Comparison of ENCODE assay signal across 8 cellular contexts in genomic region chr13:30865131-30866009, GRCh38. TPM values are rescaled to one million over a fixed set of nuclear protein-coding genes. Genes with fewer than 3 reads are reported as not detected.
DNase-seq lines count a peak whose midpoint lies in the region; ATAC-seq and TF ChIP-seq lines count a peak whose summit lies in the region.

No MANE protein-coding gene starts in this region.

- H2AK5ac ChIP-seq in mesendoderm (ENCODE audit: low read length) = no peak overlapping the region

- H2BK120ac ChIP-seq in mesendoderm (ENCODE audit: low read depth, low read length) = no peak overlapping the region

- no peak overlapping the region for H4K8ac ChIP-seq in mesendoderm (ENCODE audit: low read depth, low read length)

- no peak overlapping the region for H3K9ac ChIP-seq in endodermal cell (ENCODE audit: extremely low read depth, low read length, poor library complexity, severe bottlenecking)
- H3K9ac ChIP-seq in mesendoderm (ENCODE audit: low read length) = peak overlapping the region; percentile 34

- no peak overlapping the region for H3K23ac ChIP-seq in mesendoderm (ENCODE audit: low read length)

- TF ChIP-seq CTCF in AG04449 (IDR thresholded peaks at IDR 0.05; ENCODE audit: insufficient read depth, low read length, missing control alignments) (peak; percentile 91), endodermal cell (conservative IDR thresholded peaks at IDR 0.05) (peak; percentile 96)

- no peak overlapping the region for H2BK5ac ChIP-seq in mesendoderm (ENCODE audit: low read length)

- DNase-seq in AG04449 (ENCODE audit: low read depth, low spot score) (peak; percentile 86), NCI-H774 (lab: John Stamatoyannopoulos, UW) (peak; percentile 56), endodermal cell (peak; percentile 89), mesendoderm (peak; percentile 94)
- peak; percentile 71 for DNase-seq in activated CD4-positive, alpha-beta memory T cell treated with anti-CD3 and anti-CD28 coated beads, Interleukin-2, amount 10 ng/mL, durations not matched to agents 7 days and 5 days
- peak; percentile 20 for DNase-seq in stimulated activated CD8-positive, alpha-beta memory T cell treated with anti-CD3 and anti-CD28 coated beads, Interleukin-12 subunit alpha, Interleukin-12 subunit beta, amount 100 ng/mL, for 1 hour (ENCODE audit: low read depth)

- no peak overlapping the region for H3K27ac Mint-ChIP-seq in activated CD4-positive, alpha-beta memory T cell treated with anti-CD3 and anti-CD28 coated beads, Interleukin-2, amount 10 ng/mL, durations not matched to agents 7 days and 5 days
- peak overlapping the region; percentile 61 for H3K27ac Mint-ChIP-seq in endodermal cell

- H3K4me1 ChIP-seq in endodermal cell (ENCODE audit: control insufficient read depth, insufficient read depth, low read length) (peaks cover 17% of the 10 kb centered on the region), mesendoderm (ENCODE audit: control insufficient read depth, low read depth, low read length) (peaks cover 7% of the 10 kb centered on the region)

- no peaks in the 10 kb centered on the region for H3K36me3 ChIP-seq in endodermal cell (ENCODE audit: control insufficient read depth, insufficient read depth, low read length)
- no peaks in the 10 kb centered on the region for H3K36me3 ChIP-seq in mesendoderm (ENCODE audit: control insufficient read depth, insufficient read depth, low read length)

- H3K4me3 Mint-ChIP-seq in activated CD4-positive, alpha-beta memory T cell treated with anti-CD3 and anti-CD28 coated beads, Interleukin-2, amount 10 ng/mL, durations not matched to agents 7 days and 5 days = no peak overlapping the region
- peak overlapping the region; percentile 30 for H3K4me3 Mint-ChIP-seq in endodermal cell

- H3K4me2 ChIP-seq in mesendoderm (ENCODE audit: low read length) = no peak overlapping the region

- no peaks in the 10 kb centered on the region for H3K79me1 ChIP-seq in mesendoderm (ENCODE audit: low read length)

- H3K4ac ChIP-seq in mesendoderm (ENCODE audit: low read depth, low read length) = no peak overlapping the region

- H3K4me3 ChIP-seq in AG04449 (ENCODE audit: low read depth, low read length) (peak overlapping the region; percentile 21), endodermal cell (ENCODE audit: low read length) (no peak overlapping the region), mesendoderm (ENCODE audit: low read length) (no peak overlapping the region)

- peaks cover 5% of the 10 kb centered on the region for H3K4me1 Mint-ChIP-seq in activated CD4-positive, alpha-beta memory T cell treated with anti-CD3 and anti-CD28 coated beads, Interleukin-2, amount 10 ng/mL, durations not matched to agents 7 days and 5 days
- H3K4me1 Mint-ChIP-seq in endodermal cell = peaks cover 46% of the 10 kb centered on the region

- H3K9me3 Mint-ChIP-seq in activated CD4-positive, alpha-beta memory T cell treated with anti-CD3 and anti-CD28 coated beads, Interleukin-2, amount 10 ng/mL, durations not matched to agents 7 days and 5 days = no peaks in the 10 kb centered on the region
- no peaks in the 10 kb centered on the region for H3K9me3 Mint-ChIP-seq in endodermal cell

- 38 to 39% methylated on average over 17 of the region's 17 CpGs for WGBS in endodermal cell (ENCODE audit: insufficient coverage in 1 of 2, insufficient read length in 1 of 2), 2 experiments
- WGBS in mesendoderm (ENCODE audit: extremely low coverage, insufficient coverage, low lambda C conversion rate) = no CpG with 5 or more reads among the region's 17 CpGs

- peak overlapping the region; percentile 61 for H3K56ac ChIP-seq in mesendoderm (ENCODE audit: low read length)

- H3K79me2 ChIP-seq in mesendoderm (ENCODE audit: control insufficient read depth, insufficient read depth, low read length) = no peaks in the 10 kb centered on the region

- H2BK15ac ChIP-seq in mesendoderm (replicated peaks; ENCODE audit: low read depth) = no peak overlapping the region

- H4K5ac ChIP-seq in mesendoderm (ENCODE audit: low read length) = no peak overlapping the region

- H3K9me3 ChIP-seq in endodermal cell (ENCODE audit: control insufficient read depth, low read length) = no peaks in the 10 kb centered on the region

- H3K27me3 ChIP-seq in endodermal cell (ENCODE audit: control insufficient read depth, insufficient read depth, low read length, poor library complexity, severe bottlenecking) = peaks cover 16% of the 10 kb centered on the region
- no peaks in the 10 kb centered on the region for H3K27me3 ChIP-seq in mesendoderm (ENCODE audit: insufficient read depth, low read length, poor library complexity)

- no peaks in the 10 kb centered on the region for H3K36me3 Mint-ChIP-seq in activated CD4-positive, alpha-beta memory T cell treated with anti-CD3 and anti-CD28 coated beads, Interleukin-2, amount 10 ng/mL, durations not matched to agents 7 days and 5 days (ENCODE audit: low read depth)
- peaks cover 2% of the 10 kb centered on the region for H3K36me3 Mint-ChIP-seq in endodermal cell (ENCODE audit: low read depth)

- peak; percentile 89 for ATAC-seq in GM18867 (IDR thresholded peaks at IDR 0.05; ENCODE audit: unreplicated experiment)
- peak; percentile 80 for ATAC-seq in HG03460 (IDR thresholded peaks at IDR 0.05; ENCODE audit: unreplicated experiment)

- POLR2A ChIA-PET in AG04449 (lab: Yijun Ruan, JAX) = interaction anchor here (0.6 to 1.6 kb wide), 4 partner anchors 17 to 314 kb away, joined by 3 to 6 read pairs (median 4); no protein-coding TSS in a partner anchor
- POLR2A ChIA-PET in activated CD4-positive, alpha-beta memory T cell treated with anti-CD3 and anti-CD28 coated beads, Interleukin-2, amount 10 ng/mL, durations not matched to agents 7 days and 5 days (lab: Charles Lee) = no interaction called here

- CTCF ChIA-PET in AG04449 (lab: Yijun Ruan, JAX) = interaction anchor here (0.6 to 5.1 kb wide), 50 partner anchors 9 to 750 kb away, joined by 3 to 49 read pairs (median 4); partner anchors contain the start of gene USPL1
- CTCF ChIA-PET in activated CD4-positive, alpha-beta memory T cell treated with anti-CD3 and anti-CD28 coated beads, Interleukin-2, amount 10 ng/mL, durations not matched to agents 7 days and 5 days (lab: Charles Lee) = interaction anchor here (0.6 to 4.2 kb wide), 18 partner anchors 9 to 733 kb away, joined by 3 to 20 read pairs (median 4); no protein-coding TSS in a partner anchor

- H3K18ac ChIP-seq in mesendoderm (ENCODE audit: low read length) = no peak overlapping the region

- peaks cover 20% of the 10 kb centered on the region for H3K27me3 Mint-ChIP-seq in activated CD4-positive, alpha-beta memory T cell treated with anti-CD3 and anti-CD28 coated beads, Interleukin-2, amount 10 ng/mL, durations not matched to agents 7 days and 5 days
- peaks cover 27% of the 10 kb centered on the region for H3K27me3 Mint-ChIP-seq in endodermal cell (ENCODE audit: insufficient read depth)

- H3K27ac ChIP-seq in endodermal cell (ENCODE audit: low read depth, low read length) (peak overlapping the region; percentile 86), mesendoderm (ENCODE audit: low read depth, low read length) (peak overlapping the region; percentile 68)

RNA-seq across cellular contexts. Expression of gene MEDAG, which starts 40.7 kb away (rescaled TPM):
- total RNA-seq in activated CD4-positive, alpha-beta memory T cell treated with anti-CD3 and anti-CD28 coated beads, Interleukin-2, amount 10 ng/mL, durations not matched to agents 7 days and 5 days = under 1 TPM in 1 of 2 experiments, not detected in 1; 0.08 TPM
- total RNA-seq in endodermal cell = under 1 TPM; 0.13 to 0.33 TPM
- polyA plus RNA-seq in endodermal cell (2013, experiment 1 of 2) = 0.64 TPM
- 0.21 TPM for polyA plus RNA-seq in endodermal cell (2013, experiment 2 of 2)
- 0.27 TPM for polyA plus RNA-seq in mesendoderm (2013, experiment 1 of 2)
- 0.41 TPM for polyA plus RNA-seq in mesendoderm (2013, experiment 2 of 2)

Comparison
In these comparisons a context has a peak if more than half of its experiments do, and no peak if none do; other contexts are left out.
1. DNase-seq: peak in every context shown above with its lines; median percentile 94 in mesendoderm; 89 in endodermal cell; 86 in AG04449; 71 in activated CD4-positive, alpha-beta memory T cell treated with anti-CD3 and anti-CD28 coated beads, Interleukin-2, amount 10 ng/mL, durations not matched to agents 7 days and 5 days; 56 in NCI-H774; 20 in stimulated activated CD8-positive, alpha-beta memory T cell treated with anti-CD3 and anti-CD28 coated beads, Interleukin-12 subunit alpha, Interleukin-12 subunit beta, amount 100 ng/mL, for 1 hour.